ENCODE assay signal across 8 cellular contexts in the genomic region with DNA sequence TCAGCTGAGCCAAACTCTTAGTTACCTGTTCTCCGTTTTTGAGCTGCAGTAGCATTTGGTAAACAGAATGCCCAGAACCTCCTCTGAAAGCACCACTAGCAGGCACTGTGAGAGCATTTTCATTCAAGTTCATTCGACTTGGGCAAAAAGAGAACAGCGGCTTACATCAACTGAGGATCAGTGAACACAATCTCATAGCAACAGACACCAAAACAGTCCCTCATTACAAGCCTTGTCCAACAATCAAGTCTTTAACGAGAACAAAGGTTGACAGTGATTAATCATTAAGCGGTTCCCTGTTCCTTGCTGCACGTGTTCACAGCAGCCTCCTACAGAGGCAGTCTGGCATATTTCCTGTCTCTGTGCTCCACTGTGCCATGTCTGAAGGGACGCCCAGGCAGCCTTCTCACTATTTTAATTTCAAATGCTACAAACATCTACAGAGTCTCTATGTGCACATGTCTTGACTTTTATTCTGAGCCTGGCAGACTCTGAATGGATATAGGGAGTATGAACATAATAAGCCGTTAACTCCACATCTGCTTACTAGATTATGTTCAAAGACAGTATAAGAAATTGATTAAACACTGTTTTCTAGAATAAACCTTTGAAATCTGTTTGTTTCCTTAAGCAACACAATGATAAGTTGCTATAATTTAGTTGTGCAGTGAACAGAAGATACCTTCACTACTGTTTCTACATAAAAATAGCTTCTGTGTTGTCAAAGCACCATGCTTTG.
A peak's percentile ranks its signal among the peaks of the same experiment; 100 is the strongest.
DNase-seq lines count a peak whose midpoint lies in the region; ATAC-seq, FAIRE-seq and TF ChIP-seq lines count a peak whose summit lies in the region.

No MANE protein-coding gene starts in this region.

- no peaks in the 10 kb centered on the region for H4K20me1 ChIP-seq in neural cell (ENCODE audit: insufficient read depth)

- peak; percentile 28 for TF ChIP-seq EP300 in neural cell (conservative IDR thresholded peaks at IDR 0.05; ENCODE audit: poor library complexity, severe bottlenecking)

- H3K4me3 Mint-ChIP-seq in activated T-cell treated with anti-CD3 and anti-CD28 coated beads, Interleukin-2, amount 50 U/mL, for 4 hours, result peak overlapping the region; percentile 26

- peak; percentile 90 for TF ChIP-seq CTCF in fibroblast of mammary gland (conservative IDR thresholded peaks at IDR 0.05; ENCODE audit: control insufficient read depth, insufficient read depth, low read depth, low read length)
- TF ChIP-seq CTCF in neural cell (IDR thresholded peaks at IDR 0.05; ENCODE audit: poor library complexity, severe bottlenecking), result peak; percentile 72

- no peaks in the 10 kb centered on the region for H3K79me2 ChIP-seq in neural cell (replicated peaks; ENCODE audit: insufficient read depth, low read length)

- peaks cover 58% of the 10 kb centered on the region for H3K4me1 Mint-ChIP-seq in activated T-cell treated with anti-CD3 and anti-CD28 coated beads, Interleukin-2, amount 50 U/mL, for 4 hours (ENCODE audit: low read depth)

- no peaks in the 10 kb centered on the region for H3K9me2 ChIP-seq in neural cell (ENCODE audit: insufficient read depth, low read length)

- in situ Hi-C loops in ACHN (cut with HindIII; ENCODE audit: low pct_ligation_motif_present, low pct_unique_long_range_greater_than_20kb, low sequenced_read_pairs), result no loop called here

- H3K27ac ChIP-seq in neural cell (ENCODE audit: low read length), result no peak overlapping the region

- H3K4me3 ChIP-seq in fibroblast of mammary gland (ENCODE audit: control insufficient read depth, low read depth, low read length) (no peak overlapping the region), neural cell (ENCODE audit: low read length) (peak overlapping the region; percentile 29)

- no peaks in the 10 kb centered on the region for H3K27me3 ChIP-seq in neural cell (ENCODE audit: insufficient read depth, low read depth, low read length)

- no peak overlapping the region for H3K9ac ChIP-seq in neural cell (ENCODE audit: low read length)

- ATAC-seq in HG02970 (IDR thresholded peaks at IDR 0.05; ENCODE audit: low FRiP score, unreplicated experiment), result peak; percentile 89
- ATAC-seq in activated T-cell treated with anti-CD3 and anti-CD28 coated beads, Interleukin-2, amount 50 U/mL, for 4 hours, result peak; percentile 70 to 74

- no peaks in the 10 kb centered on the region for H3K27me3 Mint-ChIP-seq in activated T-cell treated with anti-CD3 and anti-CD28 coated beads, Interleukin-2, amount 50 U/mL, for 4 hours (ENCODE audit: low read depth)

- H3K36me3 Mint-ChIP-seq in activated T-cell treated with anti-CD3 and anti-CD28 coated beads, Interleukin-2, amount 50 U/mL, for 4 hours (ENCODE audit: insufficient read depth), result peaks cover 2% of the 10 kb centered on the region

- H3K9me3 Mint-ChIP-seq in activated T-cell treated with anti-CD3 and anti-CD28 coated beads, Interleukin-2, amount 50 U/mL, for 4 hours, result no peaks in the 10 kb centered on the region

- no peaks in the 10 kb centered on the region for H3K36me3 ChIP-seq in neural cell (ENCODE audit: insufficient read depth, low read length)

- peak; percentile 63 for TF ChIP-seq RAD21 in neural cell (conservative IDR thresholded peaks at IDR 0.05)

- FAIRE-seq in GM18507 (lab: Jason Lieb, UNC), result peak; percentile 97

- peak; percentile 87 for DNase-seq in ACHN
- peak; percentile 54 for DNase-seq in GM18507 (ENCODE audit: extremely low spot score, insufficient read length, low read depth)
- peak; percentile 99 for DNase-seq in NCI-H69 (lab: John Stamatoyannopoulos, UW)
- DNase-seq in activated T-cell treated with anti-CD3 and anti-CD28 coated beads, Interleukin-2, amount 50 U/mL, for 4 hours, result peak; percentile 61
- peak; percentile 87 for DNase-seq in fibroblast of mammary gland (ENCODE audit: low read depth)
- DNase-seq in NCI-H2107 (lab: John Stamatoyannopoulos, UW), result no peak

- H3K9me3 ChIP-seq in neural cell (ENCODE audit: low read length), result no peaks in the 10 kb centered on the region

- H3F3A ChIP-seq in neural cell (ENCODE audit: insufficient read depth, low read length, poor library complexity, severe bottlenecking), result no peaks in the 10 kb centered on the region

- no peak overlapping the region for H2AFZ ChIP-seq in neural cell (ENCODE audit: low read depth, low read length)

- no peak overlapping the region for H3K4me2 ChIP-seq in neural cell (ENCODE audit: low read length)

TF ChIP-seq in neural cell, 6 proteins besides CTCF, POLR2A, EP300 and RAD21:
- peak; percentile 28 for TF ChIP-seq MXI1 (conservative IDR thresholded peaks at IDR 0.05; ENCODE audit: poor library complexity, severe bottlenecking)
- no peak for TF ChIP-seq EZH2 (IDR thresholded peaks at IDR 0.05; ENCODE audit: borderline replicate concordance, insufficient read depth, low read length, poor library complexity, severe bottlenecking)
- TF ChIP-seq, protein P1, sequence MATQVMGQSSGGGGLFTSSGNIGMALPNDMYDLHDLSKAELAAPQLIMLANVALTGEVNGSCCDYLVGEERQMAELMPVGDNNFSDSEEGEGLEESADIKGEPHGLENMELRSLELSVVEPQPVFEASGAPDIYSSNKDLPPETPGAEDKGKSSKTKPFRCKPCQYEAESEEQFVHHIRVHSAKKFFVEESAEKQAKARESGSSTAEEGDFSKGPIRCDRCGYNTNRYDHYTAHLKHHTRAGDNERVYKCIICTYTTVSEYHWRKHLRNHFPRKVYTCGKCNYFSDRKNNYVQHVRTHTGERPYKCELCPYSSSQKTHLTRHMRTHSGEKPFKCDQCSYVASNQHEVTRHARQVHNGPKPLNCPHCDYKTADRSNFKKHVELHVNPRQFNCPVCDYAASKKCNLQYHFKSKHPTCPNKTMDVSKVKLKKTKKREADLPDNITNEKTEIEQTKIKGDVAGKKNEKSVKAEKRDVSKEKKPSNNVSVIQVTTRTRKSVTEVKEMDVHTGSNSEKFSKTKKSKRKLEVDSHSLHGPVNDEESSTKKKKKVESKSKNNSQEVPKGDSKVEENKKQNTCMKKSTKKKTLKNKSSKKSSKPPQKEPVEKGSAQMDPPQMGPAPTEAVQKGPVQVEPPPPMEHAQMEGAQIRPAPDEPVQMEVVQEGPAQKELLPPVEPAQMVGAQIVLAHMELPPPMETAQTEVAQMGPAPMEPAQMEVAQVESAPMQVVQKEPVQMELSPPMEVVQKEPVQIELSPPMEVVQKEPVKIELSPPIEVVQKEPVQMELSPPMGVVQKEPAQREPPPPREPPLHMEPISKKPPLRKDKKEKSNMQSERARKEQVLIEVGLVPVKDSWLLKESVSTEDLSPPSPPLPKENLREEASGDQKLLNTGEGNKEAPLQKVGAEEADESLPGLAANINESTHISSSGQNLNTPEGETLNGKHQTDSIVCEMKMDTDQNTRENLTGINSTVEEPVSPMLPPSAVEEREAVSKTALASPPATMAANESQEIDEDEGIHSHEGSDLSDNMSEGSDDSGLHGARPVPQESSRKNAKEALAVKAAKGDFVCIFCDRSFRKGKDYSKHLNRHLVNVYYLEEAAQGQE (IDR thresholded peaks at IDR 0.05; ENCODE audit: borderline replicate concordance), result no peak
- TF ChIP-seq POLR2AphosphoS5 (IDR thresholded peaks at IDR 0.05), result no peak
- peak; percentile 66 for TF ChIP-seq SMC3 (conservative IDR thresholded peaks at IDR 0.05; ENCODE audit: poor library complexity)
TF ChIP-seq in neural cell: peak in this region for 2.
